ENCODE assay signal across 1 cellular context in the genomic region with DNA sequence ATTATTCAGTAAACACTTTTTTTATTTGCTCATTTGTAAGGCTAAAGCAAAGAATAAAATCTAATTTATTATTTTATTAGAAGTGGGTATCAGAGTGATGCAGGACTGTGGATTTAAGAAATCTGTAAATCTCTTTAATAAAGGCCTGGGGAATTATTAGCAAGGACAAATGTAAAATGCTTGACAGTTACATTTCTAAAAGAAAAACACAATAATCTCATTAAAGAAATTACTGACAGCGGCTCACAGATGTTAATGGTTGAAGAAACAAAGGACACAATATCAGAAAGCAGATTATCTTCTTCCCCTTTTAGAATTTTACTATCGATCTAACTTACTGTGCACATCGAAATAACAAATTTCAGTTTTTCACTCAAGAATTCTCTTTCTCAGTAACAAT.
TF ChIP-seq lines count a peak whose summit lies in the region.

No MANE protein-coding gene starts in this region.

TF ChIP-seq in SK-N-SH, 30 proteins besides CTCF, POLR2A, EP300 and RAD21 (continued from another document):
- TF ChIP-seq, protein P1, sequence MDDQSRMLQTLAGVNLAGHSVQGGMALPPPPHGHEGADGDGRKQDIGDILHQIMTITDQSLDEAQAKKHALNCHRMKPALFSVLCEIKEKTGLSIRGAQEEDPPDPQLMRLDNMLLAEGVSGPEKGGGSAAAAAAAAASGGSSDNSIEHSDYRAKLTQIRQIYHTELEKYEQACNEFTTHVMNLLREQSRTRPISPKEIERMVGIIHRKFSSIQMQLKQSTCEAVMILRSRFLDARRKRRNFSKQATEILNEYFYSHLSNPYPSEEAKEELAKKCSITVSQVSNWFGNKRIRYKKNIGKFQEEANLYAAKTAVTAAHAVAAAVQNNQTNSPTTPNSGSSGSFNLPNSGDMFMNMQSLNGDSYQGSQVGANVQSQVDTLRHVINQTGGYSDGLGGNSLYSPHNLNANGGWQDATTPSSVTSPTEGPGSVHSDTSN (IDR thresholded peaks at IDR 0.05) = 0 out of 2 replicates have a peak, but pooled peaks have one; percentile 6
- TF ChIP-seq SIN3A (IDR thresholded peaks at IDR 0.05; ENCODE audit: borderline replicate concordance, low read depth, low read length) (no peak), CHD2 (IDR thresholded peaks at IDR 0.05; ENCODE audit: low read length, partially characterized antibody) (peak; percentile 50), RFX5 (IDR thresholded peaks at IDR 0.05; ENCODE audit: low read length) (no peak), MXI1 (IDR thresholded peaks at IDR 0.05; ENCODE audit: low read depth, low read length) (no peak), EZH2phosphoT487 (IDR thresholded peaks at IDR 0.05; ENCODE audit: borderline replicate concordance, low read depth) (no peak), FOXM1 (IDR thresholded peaks at IDR 0.05; ENCODE audit: low read depth) (no peak), RXRA (IDR thresholded peaks at IDR 0.05; ENCODE audit: borderline replicate concordance, low read depth) (no peak), FOSL2 (IDR thresholded peaks at IDR 0.05; ENCODE audit: borderline replicate concordance, low read depth) (no peak), FOXJ3 (CRISPR knock-in tag; IDR thresholded peaks at IDR 0.05) (no peak)
- TF ChIP-seq, protein P2, sequence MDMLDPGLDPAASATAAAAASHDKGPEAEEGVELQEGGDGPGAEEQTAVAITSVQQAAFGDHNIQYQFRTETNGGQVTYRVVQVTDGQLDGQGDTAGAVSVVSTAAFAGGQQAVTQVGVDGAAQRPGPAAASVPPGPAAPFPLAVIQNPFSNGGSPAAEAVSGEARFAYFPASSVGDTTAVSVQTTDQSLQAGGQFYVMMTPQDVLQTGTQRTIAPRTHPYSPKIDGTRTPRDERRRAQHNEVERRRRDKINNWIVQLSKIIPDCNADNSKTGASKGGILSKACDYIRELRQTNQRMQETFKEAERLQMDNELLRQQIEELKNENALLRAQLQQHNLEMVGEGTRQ (IDR thresholded peaks at IDR 0.05; ENCODE audit: borderline replicate concordance, low read depth, low read length) = no peak
